Comparison of ENCODE assay signal across 11 cellular contexts in the genomic region with DNA sequence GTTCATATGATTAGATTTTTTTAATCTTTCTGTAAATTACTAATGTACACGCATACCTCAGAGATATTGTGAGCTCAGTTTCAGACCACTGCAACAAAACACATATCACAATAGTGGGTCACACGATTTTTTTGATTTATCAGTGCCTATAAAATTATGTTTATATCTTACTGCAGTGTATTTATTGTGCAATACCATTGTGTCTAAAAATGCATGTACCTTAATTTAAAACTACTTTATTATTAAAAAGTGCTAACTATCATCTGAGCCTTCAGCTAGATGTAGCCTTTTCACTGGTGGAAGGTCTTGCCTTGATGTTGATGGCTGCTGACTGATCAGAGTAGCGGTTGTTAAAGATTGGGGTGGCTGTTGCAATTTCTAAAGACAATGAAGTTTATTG.
"Had no signal": no experiment of that assay in that cellular context is flagged by ENCODE, and none has a peak within 500 bp of the region (broad histone marks: within the 10 kb centered on the region; RNA-seq: fewer than 3 reads in every experiment).

No MANE protein-coding gene starts in this region.

- H3K9me3 ChIP-seq: HAP-1 had no signal

- H3K4me3 ChIP-seq: GM23248, GM23338, HAP-1 had no signal

- H3K27ac ChIP-seq: GM23248 had no signal

- ATAC-seq: GM23338, HCT116 had no signal

- DNase-seq: GM23248, GOT3, H7, H9, HCEC 1CT, HFFc6 had no signal

- H3K36me3 ChIP-seq: HAP-1 had no signal

- H3K4me1 ChIP-seq: HAP-1 had no signal

- FAIRE-seq: H1, H54 had no signal

- H2AFZ ChIP-seq: GM23248, GM23338 had no signal

- H3K4me2 ChIP-seq: GM23338 had no signal

- H3K9ac ChIP-seq: GM23248 had no signal
